In genomic region chr6:154686162-154686561, GRCh38 we compare ENCODE assay signal across 25 cellular contexts.
"Had no signal": no experiment of that assay in that cellular context is flagged by ENCODE, and none has a peak within 500 bp of the region (broad histone marks: within the 10 kb centered on the region; RNA-seq: fewer than 3 reads in every experiment).

No MANE protein-coding gene starts in this region.

- FAIRE-seq: islet of Langerhans, small intestine had no signal

- H3K27me3 ChIP-seq: neural progenitor cell, neutrophil, spleen, tibial nerve, uterus had no signal

- DNase-seq: hypothalamus; immature natural killer cell; left ventricle myocardium inferior; mesendoderm; naive B cell; natural killer cell; nephron progenitor cell; occipital lobe; psoas muscle; small intestine; spleen; stimulated activated CD4-positive, alpha-beta T cell treated with anti-CD3 and anti-CD28 coated beads, Interleukin-4, amount 100 ng/mL, for 24 hours; stimulated activated naive CD4-positive, alpha-beta T cell; uterus had no signal

- H3K9me3 Mint-ChIP-seq: immature natural killer cell; mesothelial cell of epicardium; naive B cell; natural killer cell; stimulated activated effector memory CD8-positive, alpha-beta T cell treated with anti-CD3 and anti-CD28 coated beads, Interleukin-12 subunit alpha, Interleukin-12 subunit beta, amount 100 ng/mL, for 72 hours; stimulated activated naive CD8-positive, alpha-beta T cell treated with anti-CD3 and anti-CD28 coated beads, Interleukin-15, Interleukin-2, amounts not matched to agents 100 ng/mL and 50 ng/mL, for 24 hours; type B pancreatic cell had no signal

- H3K36me3 ChIP-seq: left ventricle myocardium inferior, neural progenitor cell, neutrophil, spleen, tibial nerve, uterus had no signal

- H3K36me3 Mint-ChIP-seq: immature natural killer cell; mesothelial cell of epicardium; naive B cell; natural killer cell; neural progenitor cell; stimulated activated effector memory CD8-positive, alpha-beta T cell treated with anti-CD3 and anti-CD28 coated beads, Interleukin-12 subunit alpha, Interleukin-12 subunit beta, amount 100 ng/mL, for 72 hours; type B pancreatic cell had no signal

- H3K4me3 ChIP-seq: left ventricle myocardium inferior, lung, neural progenitor cell, psoas muscle, spleen, tibial nerve, uterus had no signal

- H3K27ac ChIP-seq: left ventricle myocardium inferior, neural progenitor cell, neutrophil, parathyroid adenoma, psoas muscle, spleen, tibial nerve, uterus had no signal

- ATAC-seq: natural killer cell; psoas muscle; sciatic nerve; stimulated activated effector memory CD8-positive, alpha-beta T cell treated with anti-CD3 and anti-CD28 coated beads, Interleukin-12 subunit alpha, Interleukin-12 subunit beta, amount 100 ng/mL, for 72 hours had no signal

- H3K4me3 Mint-ChIP-seq: immature natural killer cell; mesothelial cell of epicardium; natural killer cell; nephron progenitor cell; neural progenitor cell; stimulated activated effector memory CD8-positive, alpha-beta T cell treated with anti-CD3 and anti-CD28 coated beads, Interleukin-12 subunit alpha, Interleukin-12 subunit beta, amount 100 ng/mL, for 72 hours; stimulated activated naive CD8-positive, alpha-beta T cell treated with anti-CD3 and anti-CD28 coated beads, Interleukin-15, Interleukin-2, amounts not matched to agents 100 ng/mL and 50 ng/mL, for 24 hours; type B pancreatic cell had no signal

- H3K4me2 ChIP-seq: neural progenitor cell had no signal

- H2AFZ ChIP-seq: neural progenitor cell, parathyroid adenoma had no signal

- H3K9ac ChIP-seq: neural progenitor cell, parathyroid adenoma had no signal

- H3K27me3 Mint-ChIP-seq: naive B cell; stimulated activated naive CD8-positive, alpha-beta T cell treated with anti-CD3 and anti-CD28 coated beads, Interleukin-15, Interleukin-2, amounts not matched to agents 100 ng/mL and 50 ng/mL, for 24 hours; type B pancreatic cell had no signal

- H3K9me3 ChIP-seq: left ventricle myocardium inferior, neutrophil, psoas muscle, spleen, tibial nerve, uterus had no signal

- H3K27ac Mint-ChIP-seq: immature natural killer cell; mesothelial cell of epicardium; natural killer cell; nephron progenitor cell; neural progenitor cell; stimulated activated effector memory CD8-positive, alpha-beta T cell treated with anti-CD3 and anti-CD28 coated beads, Interleukin-12 subunit alpha, Interleukin-12 subunit beta, amount 100 ng/mL, for 72 hours; stimulated activated naive CD8-positive, alpha-beta T cell treated with anti-CD3 and anti-CD28 coated beads, Interleukin-15, Interleukin-2, amounts not matched to agents 100 ng/mL and 50 ng/mL, for 24 hours; type B pancreatic cell had no signal

- H3K79me2 ChIP-seq: parathyroid adenoma had no signal

- H3K4me1 ChIP-seq: neural progenitor cell, parathyroid adenoma, psoas muscle, uterus had no signal
